ENCODE assay signal across 20 cellular contexts in genomic region chr2:75597949-75598348, GRCh38. TPM values are rescaled to one million over a fixed set of nuclear protein-coding genes. Genes with fewer than 3 reads are reported as not detected.
"Had no signal": no experiment of that assay in that cellular context is flagged by ENCODE, and none has a peak within 500 bp of the region (broad histone marks: within the 10 kb centered on the region; RNA-seq: fewer than 3 reads in every experiment).

No MANE protein-coding gene starts in this region.

- H3K27ac Mint-ChIP-seq: activated CD4-positive, alpha-beta memory T cell treated with anti-CD3 and anti-CD28 coated beads, Interleukin-2, amount 10 ng/mL, durations not matched to agents 7 days and 5 days; activated naive CD8-positive, alpha-beta T cell treated with anti-CD3 and anti-CD28 coated beads, Interleukin-2, amount 10 ng/mL, durations not matched to agents 7 days and 5 days; activated T-helper 17 cell treated with anti-CD3 and anti-CD28 coated beads, Interleukin-2, amount 50 U/mL, for 72 hours had no signal

- H3K27ac ChIP-seq: adrenal gland, Peyer's patch had no signal

- H3K36me3 Mint-ChIP-seq: activated naive CD8-positive, alpha-beta T cell treated with anti-CD3 and anti-CD28 coated beads, Interleukin-2, amount 10 ng/mL, durations not matched to agents 7 days and 5 days had no signal

- H3K4me3 Mint-ChIP-seq: activated CD4-positive, alpha-beta memory T cell treated with anti-CD3 and anti-CD28 coated beads, Interleukin-2, amount 10 ng/mL, durations not matched to agents 7 days and 5 days; activated naive CD8-positive, alpha-beta T cell treated with anti-CD3 and anti-CD28 coated beads, Interleukin-2, amount 10 ng/mL, durations not matched to agents 7 days and 5 days; activated T-helper 17 cell treated with anti-CD3 and anti-CD28 coated beads, Interleukin-2, amount 50 U/mL, for 72 hours had no signal

- DNase-seq: activated CD4-positive, alpha-beta memory T cell treated with anti-CD3 and anti-CD28 coated beads, Interleukin-2, amount 10 ng/mL, durations not matched to agents 7 days and 5 days; activated CD4-positive, alpha-beta T cell treated with anti-CD3 and anti-CD28 coated beads, Interleukin-2, amount 50 U/mL, for 1 hour; activated CD4-positive, CD25-positive, alpha-beta regulatory T cell; activated naive CD4-positive, alpha-beta T cell treated with anti-CD3 and anti-CD28 coated beads, Interleukin-2, amount 50 U/mL, for 16 hours; activated naive CD8-positive, alpha-beta T cell treated with anti-CD3 and anti-CD28 coated beads, Interleukin-2, amount 10 ng/mL, durations not matched to agents 7 days and 5 days; activated T-cell treated with anti-CD3 and anti-CD28 coated beads for 4 hours; activated T-cell treated with anti-CD3 and anti-CD28 coated beads, Interleukin-2, amount 50 U/mL, for 48 hours; adrenal gland; anterior cingulate cortex; NCI-H1092; NCI-H1417; NCI-H1930; NCI-H510A treated with DMSO at 0.1 percent for 48 hours; Peyer's patch; SHP77; T-helper 2 cell; T1000 had no signal

- ATAC-seq: activated T-helper 17 cell treated with anti-CD3 and anti-CD28 coated beads, Interleukin-2, amount 50 U/mL, for 72 hours had no signal

- H3K4me3 ChIP-seq: adrenal gland, Peyer's patch, SJSA1 had no signal

- H3K9me3 Mint-ChIP-seq: activated CD4-positive, alpha-beta memory T cell treated with anti-CD3 and anti-CD28 coated beads, Interleukin-2, amount 10 ng/mL, durations not matched to agents 7 days and 5 days; activated naive CD8-positive, alpha-beta T cell treated with anti-CD3 and anti-CD28 coated beads, Interleukin-2, amount 10 ng/mL, durations not matched to agents 7 days and 5 days; activated T-helper 17 cell treated with anti-CD3 and anti-CD28 coated beads, Interleukin-2, amount 50 U/mL, for 72 hours had no signal

- H3K4me1 Mint-ChIP-seq: activated CD4-positive, alpha-beta memory T cell treated with anti-CD3 and anti-CD28 coated beads, Interleukin-2, amount 10 ng/mL, durations not matched to agents 7 days and 5 days; activated naive CD8-positive, alpha-beta T cell treated with anti-CD3 and anti-CD28 coated beads, Interleukin-2, amount 10 ng/mL, durations not matched to agents 7 days and 5 days; activated T-helper 17 cell treated with anti-CD3 and anti-CD28 coated beads, Interleukin-2, amount 50 U/mL, for 72 hours had no signal

- H3K27me3 ChIP-seq: adrenal gland, Peyer's patch, SJSA1 had no signal

- H3K9me3 ChIP-seq: adrenal gland, Peyer's patch, SJSA1 had no signal

- H3K36me3 ChIP-seq: adrenal gland, Peyer's patch, SJSA1 had no signal

- H3K4me1 ChIP-seq: adrenal gland had no signal

RNA-seq across cellular contexts. Expression of gene EVA1A, which starts 37.2 kb away (rescaled TPM):
- total RNA-seq: activated CD4-positive, alpha-beta memory T cell treated with anti-CD3 and anti-CD28 coated beads, Interleukin-2, amount 10 ng/mL, durations not matched to agents 7 days and 5 days; activated CD8-positive, alpha-beta memory T cell treated with anti-CD3 and anti-CD28 coated beads for 36 hours; activated naive CD8-positive, alpha-beta T cell treated with anti-CD3 and anti-CD28 coated beads, Interleukin-2, amount 10 ng/mL, durations not matched to agents 7 days and 5 days; activated T-helper 17 cell treated with anti-CD3 and anti-CD28 coated beads, Interleukin-2, amount 50 U/mL, for 72 hours had no signal
